Comparison of ENCODE assay signal across 12 cellular contexts in the genomic region with DNA sequence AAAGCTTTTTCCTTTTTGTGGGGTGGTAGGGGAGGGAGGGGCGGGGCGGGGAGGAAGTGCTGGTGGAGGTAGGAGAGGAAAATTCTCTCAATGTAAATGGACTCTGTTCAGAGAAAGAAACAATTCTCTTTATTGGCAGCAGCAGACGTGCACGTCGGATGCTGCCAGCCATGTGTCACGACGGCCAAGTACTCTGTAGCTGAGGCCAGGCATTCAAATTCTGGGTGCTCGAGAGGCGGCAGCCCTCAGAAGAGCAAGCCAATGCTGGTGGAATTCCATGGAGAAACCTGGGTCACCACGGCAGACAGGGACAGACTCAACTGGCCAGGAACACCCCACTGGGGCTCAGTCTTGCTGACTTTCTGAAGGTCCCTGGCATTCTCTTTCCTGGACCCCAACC.
A peak's percentile ranks its signal among the peaks of the same experiment; 100 is the strongest.
DNase-seq lines count a peak whose midpoint lies in the region; ATAC-seq, FAIRE-seq and TF ChIP-seq lines count a peak whose summit lies in the region.
"Had no signal": no experiment of that assay in that cellular context is flagged by ENCODE, and none has a peak within 500 bp of the region (broad histone marks: within the 10 kb centered on the region; RNA-seq: fewer than 3 reads in every experiment).

No MANE protein-coding gene starts in this region.

- POLR2A ChIA-PET in A549 (lab: Yijun Ruan, JAX) = interaction anchor here (0.6 kb wide), 1 partner anchor 43 kb away, joined by 3 read pairs; no protein-coding TSS in a partner anchor

- H3K4me1 ChIP-seq in A549 = peaks cover 60% of the 10 kb centered on the region

- TF ChIP-seq EP300 in A549 (IDR thresholded peaks at IDR 0.05) = no peak

- H3K4me3 ChIP-seq in A549 = no peak overlapping the region

- no peak for FAIRE-seq in A549 (lab: Jason Lieb, UNC)

- H3K27ac ChIP-seq in A549 = peak overlapping the region; percentile 56 to 77

- H3K9me3 ChIP-seq in A549 = no peaks in the 10 kb centered on the region

- ATAC-seq in A549 (no peak), HG03457 (IDR thresholded peaks at IDR 0.05; ENCODE audit: unreplicated experiment) (no peak), GM18498 (IDR thresholded peaks at IDR 0.05; ENCODE audit: unreplicated experiment) (no peak), GM21619 (IDR thresholded peaks at IDR 0.05; ENCODE audit: unreplicated experiment) (no peak), HG03520 (IDR thresholded peaks at IDR 0.05; ENCODE audit: unreplicated experiment) (no peak)
- ATAC-seq: stimulated activated effector memory CD8-positive, alpha-beta T cell treated with anti-CD3 and anti-CD28 coated beads, Interleukin-12 subunit alpha, Interleukin-12 subunit beta, amount 100 ng/mL, for 72 hours had no signal

- CTCF ChIA-PET in A549 (lab: Yijun Ruan, JAX) = no interaction called here

- TF ChIP-seq RAD21 in A549 (conservative IDR thresholded peaks at IDR 0.05 in 1 of 2, IDR thresholded peaks at IDR 0.05 in 1 of 2) = no peak

- DNase-seq in A549 (ENCODE audit: low read depth in 1 of 2, low spot score in 1 of 2) (no peak), NCI-H446 treated with DMSO at 0.1 percent for 48 hours (lab: John Stamatoyannopoulos, UW) (peak; percentile 65), globus pallidus (ENCODE audit: low spot score) (peak; percentile 76), nucleus accumbens (lab: John Stamatoyannopoulos, UW) (peak in 46 of 56 donors; percentile 11 to 74 (median 46))
- DNase-seq: activated naive CD8-positive, alpha-beta T cell treated with anti-CD3 and anti-CD28 coated beads, Interleukin-2, amount 10 ng/mL, durations not matched to agents 7 days and 5 days; endodermal cell; NCI-H1694 treated with DMSO at 0.1 percent for 48 hours had no signal

- TF ChIP-seq POLR2A in A549 (IDR thresholded peaks at IDR 0.05; ENCODE audit: low read length) = no peak

- H3K4me2 ChIP-seq in A549 = peak overlapping the region; percentile 62

- WGBS in A549 (ENCODE audit: missing lambda C conversion rate) = 87% methylated on average over 9 of the region's 10 CpGs

- TF ChIP-seq CTCF in A549 (IDR thresholded peaks at IDR 0.05) = no peak

TF ChIP-seq in A549, 52 proteins besides CTCF, POLR2A, EP300 and RAD21:
- no peak for TF ChIP-seq HOXA7 (CRISPR knock-in tag; IDR thresholded peaks at IDR 0.05)
- TF ChIP-seq RCOR1 (IDR thresholded peaks at IDR 0.05; ENCODE audit: low read depth, low read length) = no peak
- no peak for TF ChIP-seq KDM1A (IDR thresholded peaks at IDR 0.05; ENCODE audit: low read depth)
- no peak for TF ChIP-seq RNF2 (IDR thresholded peaks at IDR 0.05; ENCODE audit: borderline replicate concordance, low read depth)
- no peak for TF ChIP-seq POLR2AphosphoS2 (conservative IDR thresholded peaks at IDR 0.05; ENCODE audit: low read length)
- TF ChIP-seq, protein P1, sequence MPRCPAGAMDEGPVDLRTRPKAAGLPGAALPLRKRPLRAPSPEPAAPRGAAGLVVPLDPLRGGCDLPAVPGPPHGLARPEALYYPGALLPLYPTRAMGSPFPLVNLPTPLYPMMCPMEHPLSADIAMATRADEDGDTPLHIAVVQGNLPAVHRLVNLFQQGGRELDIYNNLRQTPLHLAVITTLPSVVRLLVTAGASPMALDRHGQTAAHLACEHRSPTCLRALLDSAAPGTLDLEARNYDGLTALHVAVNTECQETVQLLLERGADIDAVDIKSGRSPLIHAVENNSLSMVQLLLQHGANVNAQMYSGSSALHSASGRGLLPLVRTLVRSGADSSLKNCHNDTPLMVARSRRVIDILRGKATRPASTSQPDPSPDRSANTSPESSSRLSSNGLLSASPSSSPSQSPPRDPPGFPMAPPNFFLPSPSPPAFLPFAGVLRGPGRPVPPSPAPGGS (IDR thresholded peaks at IDR 0.05) = no peak
- no peak for TF ChIP-seq ZC3H11A (IDR thresholded peaks at IDR 0.05)
- TF ChIP-seq TFCP2L1 (CRISPR knock-in tag; IDR thresholded peaks at IDR 0.05) = no peak
- TF ChIP-seq HDAC2 (IDR thresholded peaks at IDR 0.05) = no peak
- TF ChIP-seq BHLHE40 (IDR thresholded peaks at IDR 0.05; ENCODE audit: low read depth, low read length) = no peak
- no peak for TF ChIP-seq NFE2L2 (conservative IDR thresholded peaks at IDR 0.05; ENCODE audit: low read length)
TF ChIP-seq in A549: peak in this region for 0.

Comparison
In these comparisons a context has a peak if more than half of its experiments do, and no peak if none do; other contexts are left out.
1. DNase-seq: peak in NCI-H446 treated with DMSO at 0.1 percent for 48 hours (single experiment), globus pallidus (single experiment) and nucleus accumbens (46 of 56); none in A549 (0 of 2).